In genomic region chr1:232574867-232575523, GRCh38 we compare ENCODE assay signal across 14 cellular contexts. TPM values are rescaled to one million over a fixed set of nuclear protein-coding genes. Genes with fewer than 3 reads are reported as not detected.
A peak's percentile ranks its signal among the peaks of the same experiment; 100 is the strongest.
DNase-seq lines count a peak whose midpoint lies in the region; ATAC-seq and TF ChIP-seq lines count a peak whose summit lies in the region.
"Had no signal": no experiment of that assay in that cellular context is flagged by ENCODE, and none has a peak within 500 bp of the region (broad histone marks: within the 10 kb centered on the region; RNA-seq: fewer than 3 reads in every experiment).

No MANE protein-coding gene starts in this region.

- ATAC-seq in GM21367 (IDR thresholded peaks at IDR 0.05; ENCODE audit: unreplicated experiment), result no peak

- H3K4me3 Mint-ChIP-seq in osteocyte (ENCODE audit: unreplicated experiment), result peak overlapping the region; percentile 67
- H3K4me3 Mint-ChIP-seq: activated naive CD8-positive, alpha-beta T cell treated with anti-CD3 and anti-CD28 coated beads for 36 hours; CD4-positive, alpha-beta T cell; HFFc6 had no signal

- no peaks in the 10 kb centered on the region for H3K9me3 Mint-ChIP-seq in osteocyte (ENCODE audit: unreplicated experiment)
- H3K9me3 Mint-ChIP-seq: activated naive CD8-positive, alpha-beta T cell treated with anti-CD3 and anti-CD28 coated beads for 36 hours; CD4-positive, alpha-beta T cell had no signal

- no peak for TF ChIP-seq CTCF in fibroblast of villous mesenchyme (IDR thresholded peaks at IDR 0.05; ENCODE audit: insufficient read depth, low read depth, low read length)
- no peak for TF ChIP-seq CTCF in osteocyte (IDR thresholded peaks at IDR 0.05)

- H3K4me3 ChIP-seq in SK-N-MC, result peak overlapping the region; percentile 30
- H3K4me3 ChIP-seq in fibroblast of villous mesenchyme (ENCODE audit: low read depth, low read length), result peak overlapping the region; percentile 21
- H3K4me3 ChIP-seq: skin epidermis had no signal

- DNase-seq in EL (peak; percentile 90), SK-N-MC (ENCODE audit: low read depth, low spot score) (no peak), fibroblast of villous mesenchyme (ENCODE audit: low read depth) (peak; percentile 24), osteocyte (ENCODE audit: extremely low spot score, unreplicated experiment) (no peak), OCI-M2 (lab: John Stamatoyannopoulos, UW; ENCODE audit: unreplicated experiment) (no peak), HuH-7.5 (ENCODE audit: low spot score) (no peak), NCI-H446 (lab: John Stamatoyannopoulos, UW) (no peak)
- DNase-seq: activated CD4-positive, alpha-beta T cell treated with anti-CD3 and anti-CD28 coated beads, Interleukin-2, amount 50 U/mL, for 4 hours; activated naive CD8-positive, alpha-beta T cell treated with anti-CD3 and anti-CD28 coated beads for 36 hours; CD4-positive, alpha-beta T cell; HFFc6; Karpas-422 had no signal

- no peaks in the 10 kb centered on the region for H3K36me3 ChIP-seq in SK-N-MC (ENCODE audit: insufficient read depth, low read length)

- H3K9me3 ChIP-seq in SK-N-MC (ENCODE audit: low read depth, low read length), result no peaks in the 10 kb centered on the region

- peak overlapping the region; percentile 87 for H3K27ac Mint-ChIP-seq in osteocyte (ENCODE audit: unreplicated experiment)
- H3K27ac Mint-ChIP-seq: activated naive CD8-positive, alpha-beta T cell treated with anti-CD3 and anti-CD28 coated beads for 36 hours; CD4-positive, alpha-beta T cell; HFFc6 had no signal

- H3K27ac ChIP-seq in SK-N-MC, result no peak overlapping the region

- no peak overlapping the region for H3K9ac ChIP-seq in SK-N-MC (ENCODE audit: insufficient read length)

- peaks cover 3% of the 10 kb centered on the region for H3K36me3 Mint-ChIP-seq in osteocyte (ENCODE audit: unreplicated experiment)

- H3K4me1 Mint-ChIP-seq in osteocyte (ENCODE audit: unreplicated experiment), result peaks cover 26% of the 10 kb centered on the region

- H3K27me3 Mint-ChIP-seq in osteocyte (ENCODE audit: unreplicated experiment), result no peaks in the 10 kb centered on the region
- H3K27me3 Mint-ChIP-seq: CD4-positive, alpha-beta T cell had no signal

RNA-seq across cellular contexts. Expression of gene SIPA1L2, which starts 54.9 kb away (rescaled TPM):
- total RNA-seq in fibroblast of villous mesenchyme, result 5.6 and 6.1 TPM in 2 replicates
- 12.3 and 14.5 TPM in 2 replicates for total RNA-seq in osteocyte

Comparison
In these comparisons a context has a peak if more than half of its experiments do, and no peak if none do; other contexts are left out.
1. DNase-seq: peak in EL (single experiment) and fibroblast of villous mesenchyme (single experiment); none in SK-N-MC (single experiment), osteocyte (single experiment), OCI-M2 (single experiment), HuH-7.5 (single experiment) and NCI-H446 (0 of 2).